Comparison of ENCODE assay signal across 18 cellular contexts in the genomic region with DNA sequence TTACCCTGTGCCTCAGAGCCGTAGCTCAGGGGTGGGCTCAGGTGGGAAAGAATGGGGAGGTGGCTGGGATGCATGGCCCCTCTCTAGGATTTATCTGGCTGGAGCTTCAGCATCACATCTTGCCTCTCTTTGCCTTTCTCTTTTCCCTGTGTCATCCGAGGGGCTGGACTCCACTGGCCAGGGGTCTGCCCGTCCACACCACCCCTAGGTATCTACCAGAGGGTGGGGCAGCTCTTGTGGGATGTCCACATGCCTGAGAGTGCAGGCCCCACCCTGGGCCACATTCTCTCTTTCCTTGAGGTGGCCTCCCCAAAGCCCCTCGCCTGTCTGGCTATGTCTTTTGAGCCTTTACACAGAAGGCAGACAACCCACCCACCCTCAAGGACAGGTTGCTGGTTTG.
"Had no signal": no experiment of that assay in that cellular context is flagged by ENCODE, and none has a peak within 500 bp of the region (broad histone marks: within the 10 kb centered on the region; RNA-seq: fewer than 3 reads in every experiment).

No MANE protein-coding gene starts in this region.

- H3K27me3 ChIP-seq: ovary, right atrium auricular region had no signal

- H3K9me3 Mint-ChIP-seq: activated CD4-positive, alpha-beta memory T cell treated with anti-CD3 and anti-CD28 coated beads, Interleukin-2, amount 10 ng/mL, durations not matched to agents 7 days and 5 days; activated T-helper 17 cell treated with anti-CD3 and anti-CD28 coated beads, Interleukin-2, amount 50 U/mL, for 72 hours; brain; dendritic cell treated with granulocyte-macrophage colony-stimulating factor and Interleukin-4, amounts not matched to agents 40 ng/mL and 50 ng/mL, for 4 days had no signal

- H3K27ac Mint-ChIP-seq: dendritic cell treated with granulocyte-macrophage colony-stimulating factor and Interleukin-4, amounts not matched to agents 40 ng/mL and 50 ng/mL, for 4 days had no signal

- H3K36me3 ChIP-seq: ovary, right atrium auricular region, thoracic aorta had no signal

- DNase-seq: activated CD4-positive, alpha-beta memory T cell treated with anti-CD3 and anti-CD28 coated beads, Interleukin-2, amount 10 ng/mL, durations not matched to agents 7 days and 5 days; activated CD4-positive, alpha-beta T cell treated with anti-CD3 and anti-CD28 coated beads for 48 hours; activated CD4-positive, CD25-positive, alpha-beta regulatory T cell; anterior cingulate cortex; effector CD4-positive, alpha-beta T cell; erythroblast; foreskin fibroblast; left colon; mesenchymal stem cell; ovary; psoas muscle; stimulated activated CD4-positive, alpha-beta T cell treated with anti-CD3 and anti-CD28 coated beads, Interleukin-4, amount 100 ng/mL, for 24 hours; stimulated activated naive CD4-positive, alpha-beta T cell treated with Interleukin-2 at 50 U/mL for 16 hours had no signal

- ATAC-seq: left colon, psoas muscle had no signal

- H3K27ac ChIP-seq: ovary, psoas muscle, right atrium auricular region, thoracic aorta had no signal

- H3K4me3 Mint-ChIP-seq: brain; dendritic cell treated with granulocyte-macrophage colony-stimulating factor and Interleukin-4, amounts not matched to agents 40 ng/mL and 50 ng/mL, for 4 days had no signal

- H3K4me3 ChIP-seq: ovary, psoas muscle, right atrium auricular region, thoracic aorta had no signal

- H3K9me3 ChIP-seq: ovary, psoas muscle, right atrium auricular region, thoracic aorta had no signal

- H3K27me3 Mint-ChIP-seq: activated CD4-positive, alpha-beta memory T cell treated with anti-CD3 and anti-CD28 coated beads, Interleukin-2, amount 10 ng/mL, durations not matched to agents 7 days and 5 days; activated T-helper 17 cell treated with anti-CD3 and anti-CD28 coated beads, Interleukin-2, amount 50 U/mL, for 72 hours; brain; dendritic cell treated with granulocyte-macrophage colony-stimulating factor and Interleukin-4, amounts not matched to agents 40 ng/mL and 50 ng/mL, for 4 days had no signal
